28 cellular contexts compared by ENCODE assay signal in the genomic region with DNA sequence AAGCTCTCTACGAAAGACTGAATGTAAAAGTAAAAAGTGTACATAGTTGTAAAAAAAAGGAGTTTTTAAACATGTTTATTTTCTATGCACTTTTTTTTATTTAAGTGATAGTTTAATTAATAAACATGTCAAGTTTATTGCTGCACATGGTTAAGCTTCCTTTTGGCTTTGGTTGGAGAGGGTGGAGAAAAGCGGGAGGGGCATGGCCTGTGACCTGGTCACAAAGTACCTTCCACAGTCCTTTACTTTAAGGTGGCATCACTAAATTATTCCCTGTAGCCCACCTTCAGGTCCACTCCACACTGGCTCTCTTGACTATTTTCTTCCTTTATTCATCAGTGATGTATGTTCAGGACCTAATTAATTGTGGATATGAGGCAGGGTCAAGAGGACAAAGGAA. TPM values are rescaled to one million over a fixed set of nuclear protein-coding genes. Genes with fewer than 3 reads are reported as not detected.
DNase-seq lines count a peak whose midpoint lies in the region; ATAC-seq and FAIRE-seq lines count a peak whose summit lies in the region.
"Had no signal": no experiment of that assay in that cellular context is flagged by ENCODE, and none has a peak within 500 bp of the region (broad histone marks: within the 10 kb centered on the region; RNA-seq: fewer than 3 reads in every experiment).

No MANE protein-coding gene starts in this region.

- H3K9ac ChIP-seq in BLaER1 treated with 17β-estradiol and CSF1 and Interleukin-3, amounts not matched to agents 10 nM and 100 nM: no peak overlapping the region
- H3K9ac ChIP-seq: BLaER1 had no signal

- no peaks in the 10 kb centered on the region for H3K27me3 Mint-ChIP-seq in activated T-helper 17 cell treated with anti-CD3 and anti-CD28 coated beads, Interleukin-2, amount 50 U/mL, for 72 hours
- no peaks in the 10 kb centered on the region for H3K27me3 Mint-ChIP-seq in memory B cell

- peak overlapping the region in 4 of 11 experiments; percentile 9 to 54 (median 32); a peak in 5 of 22 replicates for H3K4me2 ChIP-seq in BLaER1 treated with 17β-estradiol and CSF1 and Interleukin-3, amounts not matched to agents 10 nM and 100 nM
- H3K4me2 ChIP-seq: BLaER1 had no signal

- H3K4me1 Mint-ChIP-seq in activated T-helper 17 cell treated with anti-CD3 and anti-CD28 coated beads, Interleukin-2, amount 50 U/mL, for 72 hours: peaks cover 14% of the 10 kb centered on the region
- peaks cover 26% of the 10 kb centered on the region for H3K4me1 Mint-ChIP-seq in memory B cell

- peak overlapping the region; percentile 25 for H3K27ac Mint-ChIP-seq in activated T-helper 17 cell treated with anti-CD3 and anti-CD28 coated beads, Interleukin-2, amount 50 U/mL, for 72 hours
- H3K27ac Mint-ChIP-seq in memory B cell: peak overlapping the region; percentile 38

- H3K4me1 ChIP-seq in BLaER1 treated with 17β-estradiol and CSF1 and Interleukin-3, amounts not matched to agents 10 nM and 100 nM: peaks cover 59 to 94% (median 78%) of the 10 kb centered on the region in 10 experiments

- peak overlapping the region in 6 of 11 experiments; percentile 8 to 90 (median 60); a peak in 6 of 22 replicates for H3K27ac ChIP-seq in BLaER1 treated with 17β-estradiol and CSF1 and Interleukin-3, amounts not matched to agents 10 nM and 100 nM
- H3K27ac ChIP-seq: BLaER1 had no signal

- no peaks in the 10 kb centered on the region for H3K9me3 Mint-ChIP-seq in activated T-helper 17 cell treated with anti-CD3 and anti-CD28 coated beads, Interleukin-2, amount 50 U/mL, for 72 hours
- no peaks in the 10 kb centered on the region for H3K9me3 Mint-ChIP-seq in memory B cell
- H3K9me3 Mint-ChIP-seq: CD8-positive, alpha-beta memory T cell had no signal

- H3K36me3 Mint-ChIP-seq in activated T-helper 17 cell treated with anti-CD3 and anti-CD28 coated beads, Interleukin-2, amount 50 U/mL, for 72 hours (ENCODE audit: low read depth): peaks cover 33% of the 10 kb centered on the region
- H3K36me3 Mint-ChIP-seq in memory B cell: peaks cover 10% of the 10 kb centered on the region

- no peaks in the 10 kb centered on the region for H3K9me3 ChIP-seq in BLaER1 treated with 17β-estradiol and CSF1 and Interleukin-3, amounts not matched to agents 10 nM and 100 nM (replicated peaks in 1 of 11)
- H3K9me3 ChIP-seq: BLaER1 had no signal

- no peak for ATAC-seq in activated T-helper 17 cell treated with anti-CD3 and anti-CD28 coated beads, Interleukin-2, amount 50 U/mL, for 72 hours (replicated peaks)
- ATAC-seq in memory B cell (ENCODE audit: low read depth): no peak

- peaks cover 0 to 23% (median 0%) of the 10 kb centered on the region in 11 experiments; a peak in 4 of 22 replicates for H3K27me3 ChIP-seq in BLaER1 treated with 17β-estradiol and CSF1 and Interleukin-3, amounts not matched to agents 10 nM and 100 nM
- H3K27me3 ChIP-seq: BLaER1 had no signal

- FAIRE-seq in G401.6 (lab: Jason Lieb, UNC): peak; percentile 45
- FAIRE-seq: GM18507, H54, HTR-8/SVneo had no signal

- H4K20me1 ChIP-seq in BLaER1 treated with 17β-estradiol and CSF1 and Interleukin-3, amounts not matched to agents 10 nM and 100 nM: peaks cover 0 to 33% (median 17%) of the 10 kb centered on the region in 11 experiments; a peak in 9 of 22 replicates

- H3K36me3 ChIP-seq in BLaER1 treated with 17β-estradiol and CSF1 and Interleukin-3, amounts not matched to agents 10 nM and 100 nM: peaks cover 16 to 38% (median 29%) of the 10 kb centered on the region in 11 experiments

- DNase-seq in memory B cell (ENCODE audit: low spot score in 2 of 2): no peak
- no peak for DNase-seq in AML-193 (lab: John Stamatoyannopoulos, UW)
- DNase-seq in mucosa of gallbladder (ENCODE audit: low spot score): no peak
- DNase-seq in NCI-H526 treated with DMSO at 0.1 percent for 48 hours (lab: John Stamatoyannopoulos, UW): no peak
- DNase-seq in NCI-H446 (lab: John Stamatoyannopoulos, UW): no peak
- DNase-seq: CD8-positive, alpha-beta memory T cell; DMS 273 treated with DMSO at 0.1 percent for 48 hours; DMS79; EL; KBM-7; MV-4-11; NCI-H1105; NCI-H1436 treated with DMSO at 0.1 percent for 48 hours; NCI-H187 treated with DMSO at 0.1 percent for 48 hours; NCI-H2107; NCI-H69; RPMI8226; SHP77 had no signal

- no peak overlapping the region for H3K4me3 Mint-ChIP-seq in activated T-helper 17 cell treated with anti-CD3 and anti-CD28 coated beads, Interleukin-2, amount 50 U/mL, for 72 hours
- H3K4me3 Mint-ChIP-seq in memory B cell: no peak overlapping the region

- H3K4me3 ChIP-seq in BLaER1 treated with 17β-estradiol and CSF1 and Interleukin-3, amounts not matched to agents 10 nM and 100 nM: no peak overlapping the region
- H3K4me3 ChIP-seq: BLaER1 had no signal

RNA-seq across cellular contexts. Expression of a gene that starts 0.6 kb away (rescaled TPM):
- total RNA-seq in activated T-helper 17 cell treated with anti-CD3 and anti-CD28 coated beads, Interleukin-2, amount 50 U/mL, for 72 hours: 1 to 10 TPM in 1 of 2 donors, under 1 TPM in 1; 0.29 to 1.2 TPM
- total RNA-seq in mucosa of gallbladder: 1.2 TPM
- total RNA-seq: A172, NCI-H460, SK-MEL-5 had no signal

RNA-seq across cellular contexts. Expression of a gene that starts 4.3 kb away (rescaled TPM):
- total RNA-seq in activated T-helper 17 cell treated with anti-CD3 and anti-CD28 coated beads, Interleukin-2, amount 50 U/mL, for 72 hours: 10 to 100 TPM in 1 of 2 donors, 1 to 10 TPM in 1; 8.2 to 14.9 TPM
- total RNA-seq in mucosa of gallbladder: 41.5 TPM
- total RNA-seq: SK-MEL-5 had no signal

RNA-seq across cellular contexts. Expression of a gene that starts 39.0 kb away (rescaled TPM):
- 1 to 10 TPM; 7.0 to 7.5 TPM for total RNA-seq in activated T-helper 17 cell treated with anti-CD3 and anti-CD28 coated beads, Interleukin-2, amount 50 U/mL, for 72 hours
- total RNA-seq in mucosa of gallbladder: 20.4 TPM

RNA-seq across cellular contexts. Expression of a gene that starts 45.5 kb away (rescaled TPM):
- total RNA-seq in activated T-helper 17 cell treated with anti-CD3 and anti-CD28 coated beads, Interleukin-2, amount 50 U/mL, for 72 hours: 100 to 1,000 TPM; 143 to 155 TPM
- 134 TPM for total RNA-seq in mucosa of gallbladder
